In genomic region chr1:55421317-55421716, GRCh38 we compare ENCODE assay signal across 21 cellular contexts.
DNase-seq lines count a peak whose midpoint lies in the region; ATAC-seq and TF ChIP-seq lines count a peak whose summit lies in the region.
"Had no signal": no experiment of that assay in that cellular context is flagged by ENCODE, and none has a peak within 500 bp of the region (broad histone marks: within the 10 kb centered on the region; RNA-seq: fewer than 3 reads in every experiment).

No MANE protein-coding gene starts in this region.

- H4K20me1 ChIP-seq in GM23248 (ENCODE audit: insufficient read depth) (no peaks in the 10 kb centered on the region), hepatocyte (ENCODE audit: insufficient read depth, poor library complexity, severe bottlenecking) (no peaks in the 10 kb centered on the region), OCI-LY7 (ENCODE audit: insufficient read depth, low read length) (no peaks in the 10 kb centered on the region)

- TF ChIP-seq CTCF in hepatocyte (IDR thresholded peaks at IDR 0.05; ENCODE audit: poor library complexity) (no peak), OCI-LY7 (conservative IDR thresholded peaks at IDR 0.05; ENCODE audit: low read length) (no peak)

- H3K4me2 ChIP-seq in GM23248 (ENCODE audit: unreplicated experiment) (peak overlapping the region; percentile 27), hepatocyte (no peak overlapping the region), OCI-LY7 (ENCODE audit: low read length) (no peak overlapping the region)

- in situ Hi-C loops in GM23248 (cut with MboI) = no loop called here

- CTCF ChIA-PET in OCI-LY7 (lab: Charles Lee; ENCODE audit: unreplicated experiment) = no interaction called here

- WGBS in GM23248 (ENCODE audit: low coverage in 1 of 2, low lambda C conversion rate in 2 of 2, missing lambda C conversion rate in 2 of 2), 2 experiments = 13 to 28% methylated on average over 1 of the region's 1 CpG
- WGBS in hepatocyte (ENCODE audit: low lambda C conversion rate, missing lambda C conversion rate) = 55% methylated on average over 1 of the region's 1 CpG

- H3K27ac ChIP-seq in ACC112 (ENCODE audit: low read depth, low read length) (peak overlapping the region; percentile 44), GM23248 (peak overlapping the region; percentile 18; the same call in 1 of the 2 replicates), hepatocyte (peak overlapping the region; percentile 62), OCI-LY7 (ENCODE audit: low read depth, low read length, poor library complexity, severe bottlenecking) (no peak overlapping the region)
- H3K27ac ChIP-seq: esophagus muscularis mucosa, upper lobe of right lung had no signal

- DNase-seq in GM23248 (peak; percentile 30), RPMI7951 (ENCODE audit: low read depth) (peak; percentile 47), hepatocyte (ENCODE audit: low spot score) (peak; percentile 30), OCI-LY7 (ENCODE audit: low spot score) (no peak), NCI-H446 (lab: John Stamatoyannopoulos, UW) (no peak)
- DNase-seq: activated CD8-positive, alpha-beta memory T cell treated with anti-CD3 and anti-CD28 coated beads, Interleukin-2, amount 50 U/mL, for 48 hours; activated naive CD8-positive, alpha-beta T cell treated with anti-CD3 and anti-CD28 coated beads for 36 hours; DMS153; effector CD8-positive, alpha-beta T cell; glutamatergic neuron; mucosa of descending colon; NCI-H1417 treated with DMSO at 0.1 percent for 48 hours; NCI-H2107; NCI-H510A treated with DMSO at 0.1 percent for 48 hours; T-helper 9 cell; upper lobe of right lung had no signal

- intact Hi-C loops in OCI-LY7 (cut with micrococcal nuclease; ENCODE audit: unreplicated experiment) = no loop called here

- H3K9ac ChIP-seq in GM23248 = no peak overlapping the region

- POLR2A ChIA-PET in OCI-LY7 (lab: Charles Lee) = no interaction called here

- H3K79me2 ChIP-seq in ACC112 (ENCODE audit: control insufficient read depth, insufficient read depth, low read length, unreplicated experiment) (no peaks in the 10 kb centered on the region), GM23248 (ENCODE audit: insufficient read depth) (no peaks in the 10 kb centered on the region), hepatocyte (no peaks in the 10 kb centered on the region), OCI-LY7 (ENCODE audit: insufficient read depth, low read depth, low read length) (no peaks in the 10 kb centered on the region)

- H3K36me3 ChIP-seq in ACC112 (ENCODE audit: insufficient read depth, low read length) = no peaks in the 10 kb centered on the region
- no peaks in the 10 kb centered on the region for H3K36me3 ChIP-seq in GM23248 (ENCODE audit: low read depth)
- H3K36me3 ChIP-seq in hepatocyte (replicated peaks; ENCODE audit: insufficient read depth, low read depth) = no peaks in the 10 kb centered on the region
- H3K36me3 ChIP-seq in OCI-LY7 (ENCODE audit: insufficient read depth, low read length) = no peaks in the 10 kb centered on the region
- H3K36me3 ChIP-seq: esophagus muscularis mucosa, upper lobe of right lung had no signal

- no peak overlapping the region for H3K4me3 ChIP-seq in ACC112 (ENCODE audit: low read depth, low read length)
- H3K4me3 ChIP-seq in GM23248 = no peak overlapping the region
- no peak overlapping the region for H3K4me3 ChIP-seq in hepatocyte
- H3K4me3 ChIP-seq in OCI-LY7 (ENCODE audit: low read depth, low read length, poor library complexity, severe bottlenecking) = no peak overlapping the region
- H3K4me3 ChIP-seq: esophagus muscularis mucosa, mucosa of descending colon, upper lobe of right lung had no signal

- BruUV-seq in OCI-LY7 (replicated peaks; lab: Mats Ljungman, UMichigan) = no TSS peak

- no peaks in the 10 kb centered on the region for H3K9me2 ChIP-seq in GM23248 (ENCODE audit: insufficient read depth)
- H3K9me2 ChIP-seq in hepatocyte (replicated peaks; ENCODE audit: insufficient read depth) = no peaks in the 10 kb centered on the region
- no peaks in the 10 kb centered on the region for H3K9me2 ChIP-seq in OCI-LY7 (ENCODE audit: insufficient read depth, low read length)

- ATAC-seq in GM21717 (IDR thresholded peaks at IDR 0.05; ENCODE audit: unreplicated experiment) (no peak), GM21381 (IDR thresholded peaks at IDR 0.05; ENCODE audit: unreplicated experiment) (no peak)
- ATAC-seq: mucosa of descending colon, upper lobe of right lung, WTC11 had no signal

- H3F3A ChIP-seq in GM23248 (ENCODE audit: insufficient read depth) = peaks cover 11% of the 10 kb centered on the region; the same call in 1 of the 2 replicates

- H3K4me1 ChIP-seq in ACC112 (ENCODE audit: control insufficient read depth, insufficient read depth, low read length, unreplicated experiment) (peaks cover 20% of the 10 kb centered on the region), GM23248 (ENCODE audit: insufficient read depth) (peaks cover 15% of the 10 kb centered on the region), hepatocyte (ENCODE audit: insufficient read depth) (peaks cover 13% of the 10 kb centered on the region), OCI-LY7 (ENCODE audit: insufficient read depth, low read length, poor library complexity, severe bottlenecking) (no peaks in the 10 kb centered on the region)
- H3K4me1 ChIP-seq: upper lobe of right lung had no signal

- H2AFZ ChIP-seq in ACC112 (ENCODE audit: low read length, unreplicated experiment) = peak overlapping the region; percentile 19
- peak overlapping the region; percentile 18; the same call in 1 of the 2 replicates for H2AFZ ChIP-seq in GM23248
- no peak overlapping the region for H2AFZ ChIP-seq in hepatocyte
- H2AFZ ChIP-seq in OCI-LY7 (ENCODE audit: low read length) = no peak overlapping the region

- no peaks in the 10 kb centered on the region for H3K9me3 ChIP-seq in GM23248 (ENCODE audit: low read depth)
- H3K9me3 ChIP-seq in hepatocyte (ENCODE audit: low read depth) = no peaks in the 10 kb centered on the region
- no peaks in the 10 kb centered on the region for H3K9me3 ChIP-seq in OCI-LY7 (ENCODE audit: low read length)
- H3K9me3 ChIP-seq: mucosa of descending colon, upper lobe of right lung had no signal

- H3K27me3 ChIP-seq in ACC112 (ENCODE audit: insufficient read depth, low read length) = no peaks in the 10 kb centered on the region
- H3K27me3 ChIP-seq in GM23248 (replicated peaks; ENCODE audit: insufficient read depth) = no peaks in the 10 kb centered on the region
- no peaks in the 10 kb centered on the region for H3K27me3 ChIP-seq in hepatocyte
- H3K27me3 ChIP-seq: esophagus muscularis mucosa, upper lobe of right lung had no signal

Comparison
In these comparisons a context has a peak if more than half of its experiments do, and no peak if none do; other contexts are left out.
1. H2AFZ ChIP-seq: peak in ACC112 (single experiment) and GM23248 (single experiment); none in hepatocyte (single experiment) and OCI-LY7 (single experiment).
2. DNase-seq: peak in GM23248 (single experiment), RPMI7951 (single experiment) and hepatocyte (single experiment); none in OCI-LY7 (single experiment) and NCI-H446 (0 of 2).